ENCODE assay signal across 1 cellular context in the genomic region with DNA sequence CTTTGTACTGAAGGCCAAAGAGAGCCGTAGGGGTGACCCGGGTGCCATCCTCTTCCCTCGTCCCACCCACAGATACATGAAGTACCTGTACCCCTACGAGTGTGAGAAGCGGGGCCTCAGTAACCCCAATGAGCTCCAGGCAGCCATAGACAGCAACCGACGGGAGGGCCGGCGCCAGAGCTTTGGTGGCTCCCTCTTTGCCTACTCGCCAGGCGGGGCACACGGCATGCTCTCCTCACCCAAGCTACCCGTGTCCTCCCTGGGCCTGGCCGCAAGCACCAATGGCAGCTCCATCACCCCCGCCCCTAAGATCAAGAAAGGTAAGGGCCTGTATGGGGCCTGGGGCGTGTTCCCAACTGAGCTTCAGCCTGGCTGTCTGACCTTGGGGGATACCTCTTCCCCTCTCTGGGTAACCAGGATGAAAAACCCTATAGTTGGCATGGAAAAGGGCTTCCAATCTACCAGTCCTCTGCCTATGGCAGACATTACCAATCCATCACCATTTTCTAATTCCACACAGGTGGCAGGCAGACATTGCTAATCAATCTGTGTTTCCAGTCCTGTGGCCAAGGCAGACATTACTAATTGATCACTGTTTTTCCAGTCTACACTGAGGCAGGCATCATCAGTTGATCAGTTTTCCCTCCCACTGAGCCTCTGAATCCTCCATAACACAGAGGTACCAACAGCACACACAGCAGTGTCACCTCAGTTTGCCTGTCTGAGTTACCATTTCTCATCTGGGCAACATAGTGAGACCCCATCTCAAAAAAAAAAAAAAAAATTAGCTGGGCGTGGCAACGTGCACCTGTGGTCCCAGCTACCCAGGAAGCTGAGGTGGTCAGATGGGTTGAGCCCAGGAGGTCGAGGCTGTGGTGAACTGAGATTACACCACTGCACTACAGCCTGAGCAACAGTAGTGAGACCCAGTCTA.
TF ChIP-seq lines count a peak whose summit lies in the region.

No MANE protein-coding gene starts in this region.

TF ChIP-seq in K562, 482 proteins besides CTCF, POLR2A, EP300 and RAD21:
- TF ChIP-seq ZBTB17 (CRISPR knock-in tag; IDR thresholded peaks at IDR 0.05) (peak; percentile 97), ZNF384 (IDR thresholded peaks at IDR 0.05; ENCODE audit: low read depth, low read length) (peak; percentile 41; the same call in 1 of the 2 replicates), BCOR (IDR thresholded peaks at IDR 0.05) (peak; percentile 91), NBN (IDR thresholded peaks at IDR 0.05; ENCODE audit: low read depth) (no peak), TRIM24 (IDR thresholded peaks at IDR 0.05) (0 out of 4 replicates have a peak, but pooled peaks of 1 of the 2 experiments have one; percentile 22), POLR2G (IDR thresholded peaks at IDR 0.05; ENCODE audit: low read depth, low read length) (peak; percentile 22; the same call in 1 of the 2 replicates), MCM3 (IDR thresholded peaks at IDR 0.05) (no peak), CBFA2T3 (IDR thresholded peaks at IDR 0.05) (0 out of 2 replicates have a peak, but pooled peaks have one; percentile 6), HOXB6 (CRISPR knock-in tag; IDR thresholded peaks at IDR 0.05; ENCODE audit: borderline replicate concordance) (no peak), RBM25 (IDR thresholded peaks at IDR 0.05; ENCODE audit: low read depth, low read length, severe bottlenecking) (peak; percentile 17), L3MBTL2 (IDR thresholded peaks at IDR 0.05) (peak; percentile 37; the same call in 1 of the 2 replicates), ZNF23 (CRISPR knock-in tag; IDR thresholded peaks at IDR 0.05) (peak; percentile 96), ZFX (CRISPR knock-in tag; IDR thresholded peaks at IDR 0.05) (no peak), ZNF121 (CRISPR knock-in tag; conservative IDR thresholded peaks at IDR 0.05) (peak; percentile 99), KLF1 (tag; IDR thresholded peaks at IDR 0.05) (no peak), STAT5B (CRISPR knock-in tag; IDR thresholded peaks at IDR 0.05) (no peak), XRCC5 (IDR thresholded peaks at IDR 0.05; ENCODE audit: low read depth, low read length) (peak; percentile 58; the same call in 1 of the 2 replicates), ZNF324 (CRISPR knock-in tag; IDR thresholded peaks at IDR 0.05) (no peak), NCOA4 (IDR thresholded peaks at IDR 0.05; ENCODE audit: partially characterized antibody) (peak; percentile 44), CBX3 (IDR thresholded peaks at IDR 0.05; ENCODE audit: borderline replicate concordance in 1 of 2, low read length in 2 of 2) (peak in 1 of 2 experiments; percentile 86; a peak in 2 of 3 replicates), HLTF (IDR thresholded peaks at IDR 0.05) (peak; percentile 25; the same call in 1 of the 2 replicates), TOE1 (IDR thresholded peaks at IDR 0.05; ENCODE audit: borderline replicate concordance) (peak; percentile 51; the same call in 1 of the 2 replicates), TOE1 (CRISPR knock-in tag; IDR thresholded peaks at IDR 0.05; ENCODE audit: borderline replicate concordance, low read depth) (no peak), RAD51 (IDR thresholded peaks at IDR 0.05; ENCODE audit: borderline replicate concordance, low read depth) (0 out of 2 replicates have a peak, but pooled peaks have one; percentile 11), RBM22 (IDR thresholded peaks at IDR 0.05; ENCODE audit: low read depth, low read length, poor library complexity, severe bottlenecking) (no peak), ZBTB8A (IDR thresholded peaks at IDR 0.05; ENCODE audit: partially characterized antibody) (no peak), CREM (IDR thresholded peaks at IDR 0.05; ENCODE audit: low read depth) (0 out of 2 replicates have a peak, but pooled peaks have one; percentile 10), ARNT (IDR thresholded peaks at IDR 0.05) (0 out of 4 replicates have a peak, but pooled peaks of 1 of the 2 experiments have one; percentile 36), ZNF239 (CRISPR knock-in tag; IDR thresholded peaks at IDR 0.05) (no peak), SMARCA5 (IDR thresholded peaks at IDR 0.05) (peak; percentile 55; the same call in 1 of the 2 replicates)
- TF ChIP-seq, protein P1, sequence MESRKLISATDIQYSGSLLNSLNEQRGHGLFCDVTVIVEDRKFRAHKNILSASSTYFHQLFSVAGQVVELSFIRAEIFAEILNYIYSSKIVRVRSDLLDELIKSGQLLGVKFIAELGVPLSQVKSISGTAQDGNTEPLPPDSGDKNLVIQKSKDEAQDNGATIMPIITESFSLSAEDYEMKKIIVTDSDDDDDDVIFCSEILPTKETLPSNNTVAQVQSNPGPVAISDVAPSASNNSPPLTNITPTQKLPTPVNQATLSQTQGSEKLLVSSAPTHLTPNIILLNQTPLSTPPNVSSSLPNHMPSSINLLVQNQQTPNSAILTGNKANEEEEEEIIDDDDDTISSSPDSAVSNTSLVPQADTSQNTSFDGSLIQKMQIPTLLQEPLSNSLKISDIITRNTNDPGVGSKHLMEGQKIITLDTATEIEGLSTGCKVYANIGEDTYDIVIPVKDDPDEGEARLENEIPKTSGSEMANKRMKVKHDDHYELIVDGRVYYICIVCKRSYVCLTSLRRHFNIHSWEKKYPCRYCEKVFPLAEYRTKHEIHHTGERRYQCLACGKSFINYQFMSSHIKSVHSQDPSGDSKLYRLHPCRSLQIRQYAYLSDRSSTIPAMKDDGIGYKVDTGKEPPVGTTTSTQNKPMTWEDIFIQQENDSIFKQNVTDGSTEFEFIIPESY (CRISPR knock-in tag; IDR thresholded peaks at IDR 0.05): peak; percentile 11; the same call in 1 of the 2 replicates
- TF ChIP-seq, protein P2, sequence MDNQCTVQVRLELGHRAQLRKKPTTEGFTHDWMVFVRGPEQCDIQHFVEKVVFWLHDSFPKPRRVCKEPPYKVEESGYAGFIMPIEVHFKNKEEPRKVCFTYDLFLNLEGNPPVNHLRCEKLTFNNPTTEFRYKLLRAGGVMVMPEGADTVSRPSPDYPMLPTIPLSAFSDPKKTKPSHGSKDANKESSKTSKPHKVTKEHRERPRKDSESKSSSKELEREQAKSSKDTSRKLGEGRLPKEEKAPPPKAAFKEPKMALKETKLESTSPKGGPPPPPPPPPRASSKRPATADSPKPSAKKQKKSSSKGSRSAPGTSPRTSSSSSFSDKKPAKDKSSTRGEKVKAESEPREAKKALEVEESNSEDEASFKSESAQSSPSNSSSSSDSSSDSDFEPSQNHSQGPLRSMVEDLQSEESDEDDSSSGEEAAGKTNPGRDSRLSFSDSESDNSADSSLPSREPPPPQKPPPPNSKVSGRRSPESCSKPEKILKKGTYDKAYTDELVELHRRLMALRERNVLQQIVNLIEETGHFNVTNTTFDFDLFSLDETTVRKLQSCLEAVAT (IDR thresholded peaks at IDR 0.05): peak in 1 of 2 experiments; percentile 99; a peak in 2 of 4 replicates
- TF ChIP-seq, protein P3, sequence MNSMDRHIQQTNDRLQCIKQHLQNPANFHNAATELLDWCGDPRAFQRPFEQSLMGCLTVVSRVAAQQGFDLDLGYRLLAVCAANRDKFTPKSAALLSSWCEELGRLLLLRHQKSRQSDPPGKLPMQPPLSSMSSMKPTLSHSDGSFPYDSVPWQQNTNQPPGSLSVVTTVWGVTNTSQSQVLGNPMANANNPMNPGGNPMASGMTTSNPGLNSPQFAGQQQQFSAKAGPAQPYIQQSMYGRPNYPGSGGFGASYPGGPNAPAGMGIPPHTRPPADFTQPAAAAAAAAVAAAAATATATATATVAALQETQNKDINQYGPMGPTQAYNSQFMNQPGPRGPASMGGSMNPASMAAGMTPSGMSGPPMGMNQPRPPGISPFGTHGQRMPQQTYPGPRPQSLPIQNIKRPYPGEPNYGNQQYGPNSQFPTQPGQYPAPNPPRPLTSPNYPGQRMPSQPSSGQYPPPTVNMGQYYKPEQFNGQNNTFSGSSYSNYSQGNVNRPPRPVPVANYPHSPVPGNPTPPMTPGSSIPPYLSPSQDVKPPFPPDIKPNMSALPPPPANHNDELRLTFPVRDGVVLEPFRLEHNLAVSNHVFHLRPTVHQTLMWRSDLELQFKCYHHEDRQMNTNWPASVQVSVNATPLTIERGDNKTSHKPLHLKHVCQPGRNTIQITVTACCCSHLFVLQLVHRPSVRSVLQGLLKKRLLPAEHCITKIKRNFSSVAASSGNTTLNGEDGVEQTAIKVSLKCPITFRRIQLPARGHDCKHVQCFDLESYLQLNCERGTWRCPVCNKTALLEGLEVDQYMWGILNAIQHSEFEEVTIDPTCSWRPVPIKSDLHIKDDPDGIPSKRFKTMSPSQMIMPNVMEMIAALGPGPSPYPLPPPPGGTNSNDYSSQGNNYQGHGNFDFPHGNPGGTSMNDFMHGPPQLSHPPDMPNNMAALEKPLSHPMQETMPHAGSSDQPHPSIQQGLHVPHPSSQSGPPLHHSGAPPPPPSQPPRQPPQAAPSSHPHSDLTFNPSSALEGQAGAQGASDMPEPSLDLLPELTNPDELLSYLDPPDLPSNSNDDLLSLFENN (IDR thresholded peaks at IDR 0.05; ENCODE audit: low read depth in 2 of 2, low read length in 2 of 2): peak in 1 of 2 experiments; percentile 88; a peak in 2 of 4 replicates
